ENCODE assay signal across 26 cellular contexts in genomic region chr21:46069719-46070279, GRCh38. TPM values are rescaled to one million over a fixed set of nuclear protein-coding genes. Genes with fewer than 3 reads are reported as not detected.
DNase-seq lines count a peak whose midpoint lies in the region; ATAC-seq and TF ChIP-seq lines count a peak whose summit lies in the region.
"Had no signal": no experiment of that assay in that cellular context is flagged by ENCODE, and none has a peak within 500 bp of the region (broad histone marks: within the 10 kb centered on the region; RNA-seq: fewer than 3 reads in every experiment).

No MANE protein-coding gene starts in this region.

- intact Hi-C loops in activated T-helper 2 cell treated with anti-CD3 and anti-CD28 coated beads, Interferon-gamma antibody, Interleukin-2, Interleukin-4, amounts not matched to agents 10 μg/mL and 5 μg/mL and 100 μg/mL, durations not matched to agents 14 hours and 24 hours and 36 hours (cut with micrococcal nuclease): no loop called here
- intact Hi-C loops in testis (cut with DNase I; ENCODE audit: low total_unique reads): no loop called here

- H3K4me3 ChIP-seq in lung: no peak overlapping the region
- no peak overlapping the region for H3K4me3 ChIP-seq in testis
- H3K4me3 ChIP-seq: ascending aorta; BLaER1 treated with 17β-estradiol and CSF1 and Interleukin-3, amounts not matched to agents 10 nM and 100 nM; esophagus squamous epithelium; K562; tibial nerve had no signal

- H3K36me3 ChIP-seq in lung (ENCODE audit: control insufficient read depth in 2 of 2, insufficient read depth in 2 of 2, low read length in 2 of 2) (no peaks in the 10 kb centered on the region), testis (ENCODE audit: low read depth, missing control alignments) (no peaks in the 10 kb centered on the region)
- H3K36me3 ChIP-seq: ascending aorta; BLaER1 treated with 17β-estradiol and CSF1 and Interleukin-3, amounts not matched to agents 10 nM and 100 nM; esophagus squamous epithelium; tibial nerve had no signal

- no peak overlapping the region for H3K27ac Mint-ChIP-seq in activated T-helper 2 cell treated with anti-CD3 and anti-CD28 coated beads, Interferon-gamma antibody, Interleukin-2, Interleukin-4, amounts not matched to agents 10 μg/mL and 5 μg/mL and 100 μg/mL, durations not matched to agents 14 hours and 24 hours and 36 hours
- no peak overlapping the region for H3K27ac Mint-ChIP-seq in type B pancreatic cell
- H3K27ac Mint-ChIP-seq: activated B cell treated with CpG ODN at 0.5 μM for 24 hours; activated naive CD4-positive, alpha-beta T cell treated with anti-CD3 and anti-CD28 coated beads, Interleukin-2, amount 50 U/mL, for 72 hours had no signal

- H3K9me3 ChIP-seq in lung (ENCODE audit: control insufficient read depth in 2 of 2, insufficient read depth in 1 of 2, low read length in 1 of 2) (peaks cover 0 to 2% of the 10 kb centered on the region in 2 donors), testis (no peaks in the 10 kb centered on the region)
- H3K9me3 ChIP-seq: ascending aorta; BLaER1 treated with 17β-estradiol and CSF1 and Interleukin-3, amounts not matched to agents 10 nM and 100 nM; esophagus squamous epithelium; tibial nerve had no signal

- H3K36me3 Mint-ChIP-seq in activated T-helper 2 cell treated with anti-CD3 and anti-CD28 coated beads, Interferon-gamma antibody, Interleukin-2, Interleukin-4, amounts not matched to agents 10 μg/mL and 5 μg/mL and 100 μg/mL, durations not matched to agents 14 hours and 24 hours and 36 hours (ENCODE audit: low read depth): no peaks in the 10 kb centered on the region
- H3K36me3 Mint-ChIP-seq in type B pancreatic cell: no peaks in the 10 kb centered on the region
- H3K36me3 Mint-ChIP-seq: activated naive CD4-positive, alpha-beta T cell treated with anti-CD3 and anti-CD28 coated beads, Interleukin-2, amount 50 U/mL, for 72 hours had no signal

- H3K4me3 Mint-ChIP-seq in activated T-helper 2 cell treated with anti-CD3 and anti-CD28 coated beads, Interferon-gamma antibody, Interleukin-2, Interleukin-4, amounts not matched to agents 10 μg/mL and 5 μg/mL and 100 μg/mL, durations not matched to agents 14 hours and 24 hours and 36 hours (ENCODE audit: low read depth): no peak overlapping the region
- no peak overlapping the region for H3K4me3 Mint-ChIP-seq in type B pancreatic cell
- H3K4me3 Mint-ChIP-seq: activated B cell treated with CpG ODN at 0.5 μM for 24 hours had no signal

- H3K27me3 ChIP-seq in lung (ENCODE audit: control insufficient read depth, insufficient read depth) (no peaks in the 10 kb centered on the region), testis (no peaks in the 10 kb centered on the region)
- H3K27me3 ChIP-seq: ascending aorta had no signal

- peaks cover 6% of the 10 kb centered on the region for H3K27me3 Mint-ChIP-seq in activated T-helper 2 cell treated with anti-CD3 and anti-CD28 coated beads, Interferon-gamma antibody, Interleukin-2, Interleukin-4, amounts not matched to agents 10 μg/mL and 5 μg/mL and 100 μg/mL, durations not matched to agents 14 hours and 24 hours and 36 hours (ENCODE audit: low read depth)
- peaks cover 13% of the 10 kb centered on the region for H3K27me3 Mint-ChIP-seq in type B pancreatic cell

- peaks cover 4% of the 10 kb centered on the region for H3K4me1 Mint-ChIP-seq in activated T-helper 2 cell treated with anti-CD3 and anti-CD28 coated beads, Interferon-gamma antibody, Interleukin-2, Interleukin-4, amounts not matched to agents 10 μg/mL and 5 μg/mL and 100 μg/mL, durations not matched to agents 14 hours and 24 hours and 36 hours (ENCODE audit: low read depth)
- peaks cover 25% of the 10 kb centered on the region for H3K4me1 Mint-ChIP-seq in type B pancreatic cell (ENCODE audit: unreplicated experiment)
- H3K4me1 Mint-ChIP-seq: activated B cell treated with CpG ODN at 0.5 μM for 24 hours had no signal

- TF ChIP-seq CTCF in lung (IDR thresholded peaks at IDR 0.05; ENCODE audit: control extremely low read depth, extremely low read depth) (no peak), type B pancreatic cell (conservative IDR thresholded peaks at IDR 0.05) (no peak), testis (IDR thresholded peaks at IDR 0.05) (no peak)

- ATAC-seq in lung (ENCODE audit: insufficient read depth, low FRiP score) (no peak), HG03039 (IDR thresholded peaks at IDR 0.05; ENCODE audit: unreplicated experiment) (no peak)
- ATAC-seq: activated naive CD4-positive, alpha-beta T cell treated with anti-CD3 and anti-CD28 coated beads, Interleukin-2, amount 50 U/mL, for 72 hours; K562; left colon had no signal

- TF ChIP-seq POLR2A in testis (IDR thresholded peaks at IDR 0.05): no peak

- whole genome bisulfite sequencing in lung, 2 donors: 92 to 94% methylated on average over 21 of the region's 21 CpGs
- 63 to 77% methylated on average over 20 to 21 of the region's 21 CpGs for whole genome bisulfite sequencing in testis, 2 donors

- no peak overlapping the region for H3K27ac ChIP-seq in lung (ENCODE audit: low read depth in 1 of 2, low read length in 1 of 2)
- H3K27ac ChIP-seq in testis: no peak overlapping the region
- H3K27ac ChIP-seq: ascending aorta; BLaER1 treated with 17β-estradiol and CSF1 and Interleukin-3, amounts not matched to agents 10 nM and 100 nM; esophagus squamous epithelium; tibial nerve had no signal

- peak; percentile 1 for DNase-seq in activated gamma-delta T cell treated with Interleukin-2 at 50 U/mL for 16 hours
- DNase-seq in activated gamma-delta T cell (lab: John Stamatoyannopoulos, UW): no peak
- peak; percentile 0 for DNase-seq in activated T-helper 2 cell treated with anti-CD3 and anti-CD28 coated beads, Interferon-gamma antibody, Interleukin-2, Interleukin-4, amounts not matched to agents 10 μg/mL and 5 μg/mL and 100 μg/mL, durations not matched to agents 14 hours and 24 hours and 36 hours (ENCODE audit: low spot score)
- peak; percentile 11 for DNase-seq in lung (ENCODE audit: low spot score)
- DNase-seq in type B pancreatic cell (ENCODE audit: extremely low spot score, unreplicated experiment): peak; percentile 60
- no peak for DNase-seq in testis
- DNase-seq: activated B cell treated with CpG ODN at 0.5 μM for 24 hours; activated T-cell treated with anti-CD3 and anti-CD28 coated beads, Interleukin-2, amount 50 U/mL, for 1 hour; DMS79; esophagus squamous epithelium; foreskin melanocyte; HCEC 1CT; left colon; NCI-H1092 treated with DMSO at 0.1 percent for 48 hours; NCI-H1930; NCI-H2227 treated with DMSO at 0.1 percent for 48 hours; NCI-H69; nucleus accumbens; retina; T1000 had no signal

- H3K4me1 ChIP-seq in lung (ENCODE audit: control insufficient read depth in 2 of 2, insufficient read depth in 2 of 2, low read length in 2 of 2) (no peaks in the 10 kb centered on the region), testis (peaks cover 30% of the 10 kb centered on the region)

- peaks cover 15% of the 10 kb centered on the region for H3K9me3 Mint-ChIP-seq in activated T-helper 2 cell treated with anti-CD3 and anti-CD28 coated beads, Interferon-gamma antibody, Interleukin-2, Interleukin-4, amounts not matched to agents 10 μg/mL and 5 μg/mL and 100 μg/mL, durations not matched to agents 14 hours and 24 hours and 36 hours
- no peaks in the 10 kb centered on the region for H3K9me3 Mint-ChIP-seq in type B pancreatic cell
- H3K9me3 Mint-ChIP-seq: activated B cell treated with CpG ODN at 0.5 μM for 24 hours had no signal

RNA-seq across cellular contexts. Expression of gene COL6A2, which starts 28.1 kb away (rescaled TPM):
- total RNA-seq in activated T-helper 2 cell treated with anti-CD3 and anti-CD28 coated beads, Interferon-gamma antibody, Interleukin-2, Interleukin-4, amounts not matched to agents 10 μg/mL and 5 μg/mL and 100 μg/mL, durations not matched to agents 14 hours and 24 hours and 36 hours: 2.2 TPM in 2 replicates
- total RNA-seq in lung (100 to 1,000 TPM; 350 to 466 TPM), type B pancreatic cell (ENCODE audit: low replicate concordance) (23.8 and 114 TPM in 2 replicates), testis (100 to 1,000 TPM; 192 to 236 TPM)
- polyA plus RNA-seq in lung (100 to 1,000 TPM; 192 to 234 TPM), testis (ENCODE audit: insufficient read depth, low read depth, low replicate concordance) (362 TPM)

Comparison
In these comparisons a context has a peak if more than half of its experiments do, and no peak if none do; other contexts are left out.
1. DNase-seq: peak in activated gamma-delta T cell treated with Interleukin-2 at 50 U/mL for 16 hours (single experiment), activated T-helper 2 cell treated with anti-CD3 and anti-CD28 coated beads, Interferon-gamma antibody, Interleukin-2, Interleukin-4, amounts not matched to agents 10 μg/mL and 5 μg/mL and 100 μg/mL, durations not matched to agents 14 hours and 24 hours and 36 hours (single experiment), lung (single experiment) and type B pancreatic cell (single experiment); none in activated gamma-delta T cell (single experiment) and testis (single experiment).